1 cellular context compared by ENCODE assay signal in the genomic region with DNA sequence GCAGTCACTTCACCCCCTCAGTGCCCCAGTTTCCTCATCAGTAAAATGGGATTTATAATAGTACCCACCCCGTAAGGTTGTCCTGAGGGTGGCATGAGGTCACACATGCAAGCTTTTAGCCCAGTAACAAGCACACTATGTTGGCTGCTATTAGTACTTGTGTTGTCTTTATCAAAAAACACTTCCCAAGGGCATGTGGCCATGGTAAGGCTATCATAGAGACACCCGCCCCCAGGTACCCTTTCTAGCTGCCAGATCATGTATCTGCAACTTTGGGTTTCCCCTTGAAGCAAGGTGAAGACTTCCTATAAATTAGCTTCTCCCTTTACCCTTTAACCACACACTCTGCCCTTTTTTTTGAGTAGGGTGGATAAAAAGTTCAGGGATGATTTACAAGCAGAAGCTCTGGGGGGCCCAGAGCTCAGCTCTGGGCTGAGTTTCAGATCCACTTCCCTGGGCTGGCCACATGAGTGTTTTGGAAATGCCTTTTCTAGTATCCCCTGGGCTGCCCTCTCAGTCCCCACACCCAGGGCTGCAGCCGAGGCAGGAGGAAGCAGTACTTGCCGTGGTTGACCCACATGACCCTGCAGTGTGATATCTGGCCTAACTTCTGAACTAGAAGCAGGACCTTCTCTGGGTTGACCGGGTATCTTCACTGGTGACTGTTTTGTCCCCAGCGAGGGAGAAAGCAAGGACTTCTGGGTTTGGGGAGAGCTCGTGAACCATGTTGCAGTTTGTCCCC.
TF ChIP-seq lines count a peak whose summit lies in the region.

No MANE protein-coding gene starts in this region.

TF ChIP-seq in endothelial cell of umbilical vein, 7 proteins besides CTCF, POLR2A, EP300 and RAD21 (continued from another document):
- TF ChIP-seq GATA2 (IDR thresholded peaks at IDR 0.05; ENCODE audit: insufficient read depth, insufficient read length, low read depth, low read length) (no peak), JUN (IDR thresholded peaks at IDR 0.05; ENCODE audit: borderline replicate concordance, insufficient read depth, insufficient read length, low read depth) (no peak), EZH2 (IDR thresholded peaks at IDR 0.05; ENCODE audit: borderline replicate concordance, low read depth, low read length, severe bottlenecking) (no peak), POLR2AphosphoS5 (IDR thresholded peaks at IDR 0.05; ENCODE audit: insufficient read depth, low read depth, low read length) (no peak), FOS (IDR thresholded peaks at IDR 0.05; ENCODE audit: borderline replicate concordance, insufficient read depth, low read length) (no peak)
